ENCODE assay signal across 22 cellular contexts in the genomic region with DNA sequence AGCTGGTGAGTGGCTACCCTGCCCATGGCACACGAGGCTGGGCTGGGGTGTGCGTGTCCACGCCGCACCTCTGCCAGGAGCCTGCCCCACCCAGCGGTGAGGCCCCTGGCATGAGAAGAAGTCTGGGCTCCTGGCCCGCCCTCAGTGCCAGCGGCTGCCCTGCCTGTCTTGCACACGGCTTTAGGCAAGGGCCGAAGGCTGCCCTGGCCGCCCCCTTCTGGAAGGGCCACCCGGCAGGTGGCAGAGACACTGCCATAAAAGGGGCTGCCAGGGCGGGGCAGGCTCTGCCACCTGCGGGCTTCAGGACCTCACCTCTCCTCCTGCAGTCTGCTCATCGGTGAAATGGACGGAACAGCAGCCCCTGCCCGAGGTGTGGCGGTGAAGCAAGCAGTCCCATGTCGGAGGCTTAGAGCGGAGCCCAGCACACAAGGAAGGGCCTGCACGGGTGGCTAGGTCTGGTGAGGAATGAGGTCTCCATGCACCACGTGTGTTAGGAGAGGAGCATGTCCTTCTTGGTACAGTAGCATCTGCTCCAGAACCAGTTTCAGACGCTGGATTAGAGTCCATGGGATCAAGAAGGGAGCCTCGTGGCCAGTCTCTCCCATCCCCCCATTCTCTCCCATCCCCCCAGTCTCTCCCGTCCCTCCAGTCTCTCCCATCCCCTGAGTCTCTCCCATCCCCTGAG. TPM values are rescaled to one million over a fixed set of nuclear protein-coding genes. Genes with fewer than 3 reads are reported as not detected.
"Had no signal": no experiment of that assay in that cellular context is flagged by ENCODE, and none has a peak within 500 bp of the region (broad histone marks: within the 10 kb centered on the region; RNA-seq: fewer than 3 reads in every experiment).

No MANE protein-coding gene starts in this region.

- H3K36me3 ChIP-seq: neural progenitor cell, pancreas, transverse colon had no signal

- H3K9me3 Mint-ChIP-seq: activated B cell treated with CpG ODN at 0.5 μM for 24 hours; activated naive CD4-positive, alpha-beta T cell treated with anti-CD3 and anti-CD28 coated beads, Interleukin-2, amount 50 U/mL, for 24 hours; activated T-cell treated with anti-CD3 and anti-CD28 coated beads, Interleukin-2, amount 50 U/mL, for 24 hours; neural progenitor cell; T-helper 1 cell treated with Interleukin-12 subunit alpha and Interleukin-12 subunit beta and Interleukin-4 antibody, amounts not matched to agents 30 μg/mL and 1 μg/mL, for 36 hours had no signal

- H3K27ac ChIP-seq: body of pancreas, coronary artery, neural progenitor cell, pancreas, transverse colon had no signal

- H3K4me3 Mint-ChIP-seq: activated B cell treated with CpG ODN at 0.5 μM for 24 hours; activated CD8-positive, alpha-beta memory T cell treated with anti-CD3 and anti-CD28 coated beads, Interleukin-2, amount 10 ng/mL, durations not matched to agents 7 days and 5 days; activated naive CD4-positive, alpha-beta T cell treated with anti-CD3 and anti-CD28 coated beads, Interleukin-2, amount 50 U/mL, for 24 hours; activated T-cell treated with anti-CD3 and anti-CD28 coated beads, Interleukin-2, amount 50 U/mL, for 24 hours; neural progenitor cell; T-helper 1 cell treated with Interleukin-12 subunit alpha and Interleukin-12 subunit beta and Interleukin-4 antibody, amounts not matched to agents 30 μg/mL and 1 μg/mL, for 36 hours had no signal

- H3K4me1 Mint-ChIP-seq: activated B cell treated with CpG ODN at 0.5 μM for 24 hours; activated CD8-positive, alpha-beta memory T cell treated with anti-CD3 and anti-CD28 coated beads, Interleukin-2, amount 10 ng/mL, durations not matched to agents 7 days and 5 days; activated naive CD4-positive, alpha-beta T cell treated with anti-CD3 and anti-CD28 coated beads, Interleukin-2, amount 50 U/mL, for 24 hours had no signal

- H3K4me1 ChIP-seq: body of pancreas, pancreas, transverse colon had no signal

- H3K4me3 ChIP-seq: body of pancreas, coronary artery, neural progenitor cell, pancreas, transverse colon had no signal

- H3K36me3 Mint-ChIP-seq: activated CD8-positive, alpha-beta memory T cell treated with anti-CD3 and anti-CD28 coated beads, Interleukin-2, amount 10 ng/mL, durations not matched to agents 7 days and 5 days; activated naive CD4-positive, alpha-beta T cell treated with anti-CD3 and anti-CD28 coated beads, Interleukin-2, amount 50 U/mL, for 24 hours; neural progenitor cell had no signal

- DNase-seq: activated B cell treated with CpG ODN at 0.5 μM for 24 hours; activated CD4-positive, alpha-beta T cell treated with anti-CD3 and anti-CD28 coated beads, Interleukin-2, amount 50 U/mL, for 1 hour; activated CD8-positive, alpha-beta memory T cell treated with anti-CD3 and anti-CD28 coated beads, Interleukin-2, amount 10 ng/mL, durations not matched to agents 7 days and 5 days; activated effector memory CD4-positive, alpha-beta T cell treated with Interleukin-2 at 50 U/mL for 16 hours; activated T-cell treated with anti-CD3 and anti-CD28 coated beads, Interleukin-2, amount 50 U/mL, for 24 hours; amniotic stem cell; body of pancreas; central memory CD4-positive, alpha-beta T cell; effector CD8-positive, alpha-beta T cell; foreskin melanocyte; head of caudate nucleus; islet precursor cell; small intestine; substantia nigra; transverse colon had no signal

- H3K27me3 Mint-ChIP-seq: activated CD8-positive, alpha-beta memory T cell treated with anti-CD3 and anti-CD28 coated beads, Interleukin-2, amount 10 ng/mL, durations not matched to agents 7 days and 5 days; activated naive CD4-positive, alpha-beta T cell treated with anti-CD3 and anti-CD28 coated beads, Interleukin-2, amount 50 U/mL, for 24 hours had no signal

- H3K9me3 ChIP-seq: body of pancreas, pancreas, transverse colon had no signal

- H3K27me3 ChIP-seq: body of pancreas, pancreas had no signal

- H3K27ac Mint-ChIP-seq: activated B cell treated with CpG ODN at 0.5 μM for 24 hours; activated CD8-positive, alpha-beta memory T cell treated with anti-CD3 and anti-CD28 coated beads, Interleukin-2, amount 10 ng/mL, durations not matched to agents 7 days and 5 days; activated naive CD4-positive, alpha-beta T cell treated with anti-CD3 and anti-CD28 coated beads, Interleukin-2, amount 50 U/mL, for 24 hours; activated T-cell treated with anti-CD3 and anti-CD28 coated beads, Interleukin-2, amount 50 U/mL, for 24 hours; neural progenitor cell; T-helper 1 cell treated with Interleukin-12 subunit alpha and Interleukin-12 subunit beta and Interleukin-4 antibody, amounts not matched to agents 30 μg/mL and 1 μg/mL, for 36 hours had no signal

- ATAC-seq: activated CD8-positive, alpha-beta memory T cell treated with anti-CD3 and anti-CD28 coated beads, Interleukin-2, amount 10 ng/mL, durations not matched to agents 7 days and 5 days; body of pancreas; pancreas had no signal

RNA-seq across cellular contexts. Expression of a gene that starts 51.4 kb away (rescaled TPM):
- total RNA-seq: activated B cell treated with CpG ODN at 0.5 μM for 24 hours; activated CD8-positive, alpha-beta memory T cell treated with anti-CD3 and anti-CD28 coated beads, Interleukin-2, amount 10 ng/mL, durations not matched to agents 7 days and 5 days; body of pancreas; mesenteric fat pad; pancreas; renal cortical epithelial cell; transverse colon had no signal
